6 cellular contexts compared by ENCODE assay signal in genomic region chr12:57129311-57130288, GRCh38. TPM values are rescaled to one million over a fixed set of nuclear protein-coding genes. Genes with fewer than 3 reads are reported as not detected.
DNase-seq lines count a peak whose midpoint lies in the region; ATAC-seq, FAIRE-seq and TF ChIP-seq lines count a peak whose summit lies in the region.

No MANE protein-coding gene starts in this region.

- no peak for DNase-seq in HFF-Myc (ENCODE audit: extremely low read depth, low read depth)
- DNase-seq in bronchial epithelial cell (ENCODE audit: low read depth): peak; percentile 49
- DNase-seq in neural progenitor cell (ENCODE audit: low spot score): peak; percentile 39
- DNase-seq in NCI-H146 treated with DMSO at 0.1 percent for 48 hours (lab: John Stamatoyannopoulos, UW; ENCODE audit: unreplicated experiment): no peak

- no peak overlapping the region for H3K27ac ChIP-seq in neural progenitor cell

- H3K4me2 ChIP-seq in neural progenitor cell: peak overlapping the region; percentile 87

- no peak for TF ChIP-seq CTCF in HFF-Myc (IDR thresholded peaks at IDR 0.05; ENCODE audit: low read depth, low read length, missing control alignments)
- no peak for TF ChIP-seq CTCF in bronchial epithelial cell (IDR thresholded peaks at IDR 0.05; ENCODE audit: insufficient read depth, low read length, severe bottlenecking)
- TF ChIP-seq CTCF in neural progenitor cell (IDR thresholded peaks at IDR 0.05): no peak

- no peak overlapping the region for H2AFZ ChIP-seq in neural progenitor cell (replicated peaks)

- H3F3A ChIP-seq in neural progenitor cell (ENCODE audit: low read depth): peaks cover 32% of the 10 kb centered on the region

- no peak for FAIRE-seq in bronchial epithelial cell (lab: Jason Lieb, UNC)

- peaks cover 10% of the 10 kb centered on the region for H3K27me3 Mint-ChIP-seq in neural progenitor cell (ENCODE audit: insufficient read depth, low read depth)

- peaks cover 38% of the 10 kb centered on the region for H3K4me1 ChIP-seq in neural progenitor cell

- H3K27ac Mint-ChIP-seq in neural progenitor cell: peak overlapping the region; percentile 77

- peak overlapping the region; percentile 65 for H3K9ac ChIP-seq in neural progenitor cell

- peaks cover 62% of the 10 kb centered on the region for H3K79me2 ChIP-seq in neural progenitor cell (ENCODE audit: low read depth)

- ATAC-seq in GM18858 (IDR thresholded peaks at IDR 0.05; ENCODE audit: unreplicated experiment): no peak
- no peak for ATAC-seq in GM18498 (IDR thresholded peaks at IDR 0.05; ENCODE audit: unreplicated experiment)

- no peaks in the 10 kb centered on the region for H3K36me3 Mint-ChIP-seq in neural progenitor cell

- H3K27me3 ChIP-seq in bronchial epithelial cell (ENCODE audit: control insufficient read depth, insufficient read depth, low read length) (no peaks in the 10 kb centered on the region), neural progenitor cell (no peaks in the 10 kb centered on the region)

- H4K20me1 ChIP-seq in neural progenitor cell (ENCODE audit: low read depth): peaks cover 52% of the 10 kb centered on the region

- no peaks in the 10 kb centered on the region for H3K9me3 ChIP-seq in neural progenitor cell (ENCODE audit: low read depth)

- no peaks in the 10 kb centered on the region for H3K9me3 Mint-ChIP-seq in neural progenitor cell

- peak overlapping the region; percentile 86 for H3K4me3 ChIP-seq in HFF-Myc (replicated peaks; ENCODE audit: low read depth, low read length)
- H3K4me3 ChIP-seq in bronchial epithelial cell (ENCODE audit: low read depth, low read length): peak overlapping the region; percentile 58
- peak overlapping the region; percentile 74 for H3K4me3 ChIP-seq in neural progenitor cell

- H3K4me1 Mint-ChIP-seq in neural progenitor cell: peaks cover 56% of the 10 kb centered on the region

- no peaks in the 10 kb centered on the region for H3K36me3 ChIP-seq in bronchial epithelial cell (ENCODE audit: control insufficient read depth, insufficient read depth, low read length)
- H3K36me3 ChIP-seq in neural progenitor cell: no peaks in the 10 kb centered on the region

- H3K4me3 Mint-ChIP-seq in neural progenitor cell: peak overlapping the region; percentile 93

RNA-seq across cellular contexts. Expression of gene LRP1, which starts 1.3 kb away (rescaled TPM):
- total RNA-seq in bronchial epithelial cell (24.5 and 44.2 TPM in 2 replicates), neural progenitor cell (ENCODE audit: low replicate concordance) (13.9 and 31.9 TPM in 2 replicates)

RNA-seq across cellular contexts. Expression of gene LRP1-AS, which starts 17.8 kb away (rescaled TPM):
- not detected in 2 replicates for total RNA-seq in bronchial epithelial cell
- not detected in 2 replicates for total RNA-seq in neural progenitor cell (ENCODE audit: low replicate concordance)

RNA-seq across cellular contexts. Expression of gene STAT6, which starts 18.4 kb away (rescaled TPM):
- total RNA-seq in bronchial epithelial cell (30.8 and 77.7 TPM in 2 replicates), neural progenitor cell (ENCODE audit: low replicate concordance) (12.9 and 21.6 TPM in 2 replicates)

RNA-seq across cellular contexts. Expression of gene NAB2, which starts 40.7 kb away (rescaled TPM):
- 33.0 and 40.5 TPM in 2 replicates for total RNA-seq in bronchial epithelial cell
- 19.8 and 41.3 TPM in 2 replicates for total RNA-seq in neural progenitor cell (ENCODE audit: low replicate concordance)

RNA-seq across cellular contexts. Expression of gene NEMP1, which starts 51.0 kb away (rescaled TPM):
- total RNA-seq in bronchial epithelial cell (4.2 and 5.2 TPM in 2 replicates), neural progenitor cell (ENCODE audit: low replicate concordance) (55.3 and 72.0 TPM in 2 replicates)

Comparison
In these comparisons a context has a peak if more than half of its experiments do, and no peak if none do; other contexts are left out.
1. DNase-seq: peak in bronchial epithelial cell (single experiment) and neural progenitor cell (single experiment); none in HFF-Myc (single experiment) and NCI-H146 treated with DMSO at 0.1 percent for 48 hours (single experiment).
2. Peak in every context shown above with its lines, with median percentiles within 50 percentile points of each other: H3K4me3 ChIP-seq.